18 cellular contexts compared by ENCODE assay signal in genomic region chr20:17549131-17549530, GRCh38. TPM values are rescaled to one million over a fixed set of nuclear protein-coding genes. Genes with fewer than 3 reads are reported as not detected.
DNase-seq lines count a peak whose midpoint lies in the region; ATAC-seq and TF ChIP-seq lines count a peak whose summit lies in the region.
"Had no signal": no experiment of that assay in that cellular context is flagged by ENCODE, and none has a peak within 500 bp of the region (broad histone marks: within the 10 kb centered on the region; RNA-seq: fewer than 3 reads in every experiment).

No MANE protein-coding gene starts in this region.

- H3K9me3 ChIP-seq in thoracic aorta (no peaks in the 10 kb centered on the region), aorta (ENCODE audit: control insufficient read depth, low read length) (no peaks in the 10 kb centered on the region), Karpas-422 (ENCODE audit: low read length) (no peaks in the 10 kb centered on the region)
- H3K9me3 ChIP-seq: BE2C had no signal

- no peak overlapping the region for H2AFZ ChIP-seq in Karpas-422 (ENCODE audit: low read length)

- no peak overlapping the region for H3K9ac ChIP-seq in Karpas-422 (ENCODE audit: low read length)

- no peak overlapping the region for H3K4me3 ChIP-seq in thoracic aorta
- no peak overlapping the region for H3K4me3 ChIP-seq in aorta (ENCODE audit: low read length in 2 of 2)
- H3K4me3 ChIP-seq in Karpas-422 (ENCODE audit: low read length) = no peak overlapping the region

- 62 to 63% methylated on average over 4 of the region's 4 CpGs for WGBS in aorta, 2 donors

- H3K27ac ChIP-seq in epithelial cell of prostate = peak overlapping the region; percentile 4
- H3K27ac ChIP-seq in foreskin keratinocyte = no peak overlapping the region
- peak overlapping the region; percentile 20 to 67 for H3K27ac ChIP-seq in thoracic aorta
- H3K27ac ChIP-seq in aorta (ENCODE audit: low read depth in 1 of 2, low read length in 2 of 2) = peak overlapping the region in 1 of 2 donors; percentile 67
- H3K27ac ChIP-seq in Karpas-422 (ENCODE audit: low read length) = no peak overlapping the region

- H3K9me2 ChIP-seq in Karpas-422 (replicated peaks; ENCODE audit: insufficient read depth, low read length) = no peaks in the 10 kb centered on the region

- no peaks in the 10 kb centered on the region for H3K79me2 ChIP-seq in Karpas-422 (ENCODE audit: low read length)

- H3K4me1 ChIP-seq in foreskin keratinocyte = no peaks in the 10 kb centered on the region
- peaks cover 9 to 35% of the 10 kb centered on the region in 2 donors for H3K4me1 ChIP-seq in thoracic aorta (ENCODE audit: control insufficient read depth in 1 of 2, low read depth in 2 of 2)
- peaks cover 3 to 5% of the 10 kb centered on the region in 2 donors for H3K4me1 ChIP-seq in aorta (ENCODE audit: control insufficient read depth in 1 of 2, insufficient read depth in 2 of 2, low read length in 2 of 2)
- H3K4me1 ChIP-seq in Karpas-422 (ENCODE audit: low read length) = no peaks in the 10 kb centered on the region
- H3K4me1 ChIP-seq: BE2C had no signal

- no peaks in the 10 kb centered on the region for H3K36me3 ChIP-seq in thoracic aorta
- no peaks in the 10 kb centered on the region for H3K36me3 ChIP-seq in aorta (ENCODE audit: control insufficient read depth in 1 of 2, insufficient read depth in 2 of 2, low read length in 1 of 2)
- no peaks in the 10 kb centered on the region for H3K36me3 ChIP-seq in Karpas-422 (ENCODE audit: insufficient read depth, low read length)
- H3K36me3 ChIP-seq: BE2C had no signal

- H3K27me3 ChIP-seq in foreskin keratinocyte (no peaks in the 10 kb centered on the region), thoracic aorta (replicated peaks; ENCODE audit: insufficient read depth) (no peaks in the 10 kb centered on the region), aorta (ENCODE audit: control insufficient read depth in 1 of 2, insufficient read depth in 2 of 2, low read length in 1 of 2) (no peaks in the 10 kb centered on the region), Karpas-422 (ENCODE audit: low read length) (no peaks in the 10 kb centered on the region)

- intact Hi-C loops in aorta (cut with DNase I) = no loop called here

- no peak for DNase-seq in epithelial cell of prostate (ENCODE audit: low read depth, low spot score)
- peak in 1 of 2 donors; percentile 49 for DNase-seq in foreskin keratinocyte
- no peak for DNase-seq in thoracic aorta (ENCODE audit: low spot score)
- DNase-seq in activated effector memory CD4-positive, alpha-beta T cell treated with anti-CD3 and anti-CD28 coated beads, Interleukin-2, amount 50 U/mL, for 16 hours = no peak
- DNase-seq in aorta = no peak
- DNase-seq in Karpas-422 = no peak
- DNase-seq: ACHN; BE2C; C1 segment of cervical spinal cord; CD4-positive, CD25-positive, alpha-beta regulatory T cell; CD8-positive, alpha-beta memory T cell; COR-L47; DMS 273 treated with DMSO at 0.1 percent for 48 hours; DMS53; DND-41; EL; H9 had no signal

- H3K4me2 ChIP-seq in Karpas-422 (ENCODE audit: low read depth, low read length, poor library complexity, severe bottlenecking) = no peak overlapping the region

- no peaks in the 10 kb centered on the region for H4K20me1 ChIP-seq in Karpas-422 (ENCODE audit: insufficient read depth, low read depth, low read length)

- ATAC-seq in foreskin keratinocyte (peak; percentile 80), thoracic aorta (ENCODE audit: insufficient number of reproducible peaks, low FRiP score, low read depth) (no peak), aorta (ENCODE audit: low FRiP score) (no peak)
- ATAC-seq: HepG2 had no signal

- TF ChIP-seq CTCF in foreskin keratinocyte (conservative IDR thresholded peaks at IDR 0.05) (no peak), thoracic aorta (IDR thresholded peaks at IDR 0.05) (no peak)

RNA-seq across cellular contexts. Expression of gene BFSP1, which starts 18.0 kb away (rescaled TPM):
- total RNA-seq in foreskin keratinocyte (1.4 and 1.8 TPM in 2 replicates), thoracic aorta (1 to 10 TPM; 2.4 to 3.0 TPM), aorta (1 to 10 TPM; 1.5 to 2.6 TPM)
- polyA plus RNA-seq in foreskin keratinocyte (1.3 and 1.5 TPM in 2 replicates), aorta (1 to 10 TPM; 2.4 to 9.9 TPM)
- not detected in 2 replicates for total RNA-seq in Karpas-422 (2014; rRNA removed; shearing (Covaris generic); ENCODE audit: low replicate concordance)

RNA-seq across cellular contexts. Expression of gene DSTN, which starts 20.7 kb away (rescaled TPM):
- 398 and 412 TPM in 2 replicates for total RNA-seq in foreskin keratinocyte
- 428 and 454 TPM in 2 replicates for polyA plus RNA-seq in foreskin keratinocyte
- total RNA-seq in thoracic aorta = 1,000 to 10,000 TPM; 1,342 to 1,977 TPM
- total RNA-seq in aorta = 1,000 to 10,000 TPM; 1,041 to 1,932 TPM
- 1,000 to 10,000 TPM; 2,289 to 5,298 TPM for polyA plus RNA-seq in aorta
- total RNA-seq in Karpas-422 (2014; rRNA removed; shearing (Covaris generic); ENCODE audit: low replicate concordance) = 8.9 and 9.5 TPM in 2 replicates

Comparison
In these comparisons a context has a peak if more than half of its experiments do, and no peak if none do; other contexts are left out.
1. H3K27ac ChIP-seq: peak in epithelial cell of prostate (single experiment) and thoracic aorta (2 of 2); none in foreskin keratinocyte (single experiment) and Karpas-422 (single experiment).
2. RNA of gene DSTN, which starts 20.7 kb away (total RNA-seq): 1,342 to 1,977 TPM in thoracic aorta, 1,041 to 1,932 TPM in aorta and 398 to 412 TPM in foreskin keratinocyte; 8.9 to 9.5 TPM in Karpas-422; every median in the first group is over 10 times any median in the second.